Comparison of ENCODE assay signal across 12 cellular contexts in the genomic region with DNA sequence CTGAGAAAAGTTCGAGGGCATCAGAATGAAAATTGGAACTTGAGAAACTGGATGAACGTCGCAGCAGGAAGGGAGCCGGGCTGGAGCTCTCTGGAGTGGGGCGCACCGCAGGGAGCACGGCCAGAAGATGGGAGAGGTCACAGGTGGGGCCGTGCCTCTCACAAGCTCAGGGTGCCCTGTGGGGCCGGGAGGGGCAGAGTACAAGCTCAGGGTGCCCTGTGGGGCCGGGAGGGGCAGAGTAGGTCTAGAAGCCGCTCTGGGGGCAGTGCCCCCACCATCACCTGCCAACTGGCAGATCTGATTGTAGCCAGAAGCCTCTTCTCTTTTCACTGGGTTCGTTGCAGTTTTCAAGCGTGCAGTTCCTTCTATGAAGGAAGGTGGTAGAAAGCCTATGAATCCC.
DNase-seq lines count a peak whose midpoint lies in the region; ATAC-seq and TF ChIP-seq lines count a peak whose summit lies in the region.
"Had no signal": no experiment of that assay in that cellular context is flagged by ENCODE, and none has a peak within 500 bp of the region (broad histone marks: within the 10 kb centered on the region; RNA-seq: fewer than 3 reads in every experiment).

No MANE protein-coding gene starts in this region.

- H3K4me1 ChIP-seq in OCI-LY3 (ENCODE audit: low read length): peaks cover 51% of the 10 kb centered on the region

- DNase-seq in activated T-cell treated with anti-CD3 and anti-CD28 coated beads, Interleukin-2, amount 50 U/mL, for 24 hours: no peak
- no peak for DNase-seq in activated T-cell treated with anti-CD3 and anti-CD28 coated beads, Interleukin-2, amount 50 U/mL, for 48 hours
- DNase-seq in coronary artery (ENCODE audit: low spot score): no peak
- no peak for DNase-seq in stimulated activated naive B cell treated with anti-CD40 and anti-IgM and Interleukin-4, amounts not matched to agents 10 μg/mL and 1 μg/mL and 100 μg/mL, for 72 hours
- no peak for DNase-seq in NCI-H1417 (lab: John Stamatoyannopoulos, UW)
- DNase-seq in left colon: no peak
- DNase-seq: mucosa of descending colon, NCI-H187 had no signal

- no peak for ATAC-seq in stimulated activated naive B cell treated with anti-CD40 and anti-IgM and Interleukin-4, amounts not matched to agents 10 μg/mL and 1 μg/mL and 100 μg/mL, for 72 hours (replicated peaks)
- ATAC-seq in GM19452 (IDR thresholded peaks at IDR 0.05; ENCODE audit: unreplicated experiment) (no peak), left colon (no peak)
- ATAC-seq: mucosa of descending colon had no signal

- H3K4me1 Mint-ChIP-seq in activated T-cell treated with anti-CD3 and anti-CD28 coated beads, Interleukin-2, amount 50 U/mL, for 24 hours (ENCODE audit: low read depth): peaks cover 94% of the 10 kb centered on the region
- peaks cover 72 to 95% of the 10 kb centered on the region in 2 donors for H3K4me1 Mint-ChIP-seq in stimulated activated naive B cell treated with anti-CD40 and anti-IgM and Interleukin-4, amounts not matched to agents 10 μg/mL and 1 μg/mL and 100 μg/mL, for 72 hours

- H3K27ac ChIP-seq in OCI-LY3 (ENCODE audit: low read length) (no peak overlapping the region), coronary artery (peak overlapping the region; percentile 70 to 83)

- H3K36me3 ChIP-seq in OCI-LY3 (replicated peaks; ENCODE audit: low read depth, low read length): no peaks in the 10 kb centered on the region
- H3K36me3 ChIP-seq: esophagus muscularis mucosa, upper lobe of left lung had no signal

- peaks cover 61% of the 10 kb centered on the region for H3K27me3 ChIP-seq in OCI-LY3 (ENCODE audit: low read depth, low read length)
- H3K27me3 ChIP-seq: esophagus muscularis mucosa, upper lobe of left lung had no signal

- peak overlapping the region; percentile 89 for H3K27ac Mint-ChIP-seq in activated T-cell treated with anti-CD3 and anti-CD28 coated beads, Interleukin-2, amount 50 U/mL, for 24 hours
- peak overlapping the region; percentile 97 for H3K27ac Mint-ChIP-seq in stimulated activated naive B cell treated with anti-CD40 and anti-IgM and Interleukin-4, amounts not matched to agents 10 μg/mL and 1 μg/mL and 100 μg/mL, for 72 hours

- H3K4me3 Mint-ChIP-seq in activated T-cell treated with anti-CD3 and anti-CD28 coated beads, Interleukin-2, amount 50 U/mL, for 24 hours: peak overlapping the region; percentile 50
- peak overlapping the region; percentile 63 to 66 for H3K4me3 Mint-ChIP-seq in stimulated activated naive B cell treated with anti-CD40 and anti-IgM and Interleukin-4, amounts not matched to agents 10 μg/mL and 1 μg/mL and 100 μg/mL, for 72 hours

- no peak overlapping the region for H3K9ac ChIP-seq in OCI-LY3 (ENCODE audit: low read length)

- no peaks in the 10 kb centered on the region for H3K36me3 Mint-ChIP-seq in activated T-cell treated with anti-CD3 and anti-CD28 coated beads, Interleukin-2, amount 50 U/mL, for 24 hours (ENCODE audit: low read depth)
- H3K36me3 Mint-ChIP-seq in stimulated activated naive B cell treated with anti-CD40 and anti-IgM and Interleukin-4, amounts not matched to agents 10 μg/mL and 1 μg/mL and 100 μg/mL, for 72 hours: peaks cover 3 to 4% of the 10 kb centered on the region in 2 donors

- H3K27me3 Mint-ChIP-seq in activated T-cell treated with anti-CD3 and anti-CD28 coated beads, Interleukin-2, amount 50 U/mL, for 24 hours: no peaks in the 10 kb centered on the region
- no peaks in the 10 kb centered on the region for H3K27me3 Mint-ChIP-seq in stimulated activated naive B cell treated with anti-CD40 and anti-IgM and Interleukin-4, amounts not matched to agents 10 μg/mL and 1 μg/mL and 100 μg/mL, for 72 hours

- H4K20me1 ChIP-seq in OCI-LY3 (ENCODE audit: insufficient read depth, low read length): peaks cover 3% of the 10 kb centered on the region; the same call in 1 of the 2 replicates

- TF ChIP-seq CTCF in OCI-LY3 (IDR thresholded peaks at IDR 0.05; ENCODE audit: low read depth, low read length): no peak
- no peak for TF ChIP-seq CTCF in coronary artery (IDR thresholded peaks at IDR 0.05)

- intact Hi-C loops in left colon (cut with DNase I, micrococcal nuclease): loop anchor here in 1 of 2 donors (10.0 kb wide), 1 partner anchor 303 kb away; no protein-coding TSS in a partner anchor

- no peaks in the 10 kb centered on the region for H3K79me2 ChIP-seq in OCI-LY3 (ENCODE audit: low read length)

- no peaks in the 10 kb centered on the region for H3K9me3 Mint-ChIP-seq in activated T-cell treated with anti-CD3 and anti-CD28 coated beads, Interleukin-2, amount 50 U/mL, for 24 hours
- peaks cover 1 to 3% of the 10 kb centered on the region in 2 donors for H3K9me3 Mint-ChIP-seq in stimulated activated naive B cell treated with anti-CD40 and anti-IgM and Interleukin-4, amounts not matched to agents 10 μg/mL and 1 μg/mL and 100 μg/mL, for 72 hours

- H3K4me2 ChIP-seq in OCI-LY3 (ENCODE audit: low read length): peak overlapping the region; percentile 83

- H3K9me3 ChIP-seq in OCI-LY3 (ENCODE audit: insufficient read depth, low read length): no peaks in the 10 kb centered on the region
- H3K9me3 ChIP-seq: esophagus muscularis mucosa, mucosa of descending colon, upper lobe of left lung had no signal

- H3K4me3 ChIP-seq in OCI-LY3 (ENCODE audit: low read length) (peak overlapping the region; percentile 65), coronary artery (no peak overlapping the region)
- H3K4me3 ChIP-seq: esophagus muscularis mucosa, mucosa of descending colon, upper lobe of left lung had no signal

- no peak overlapping the region for H2AFZ ChIP-seq in OCI-LY3 (ENCODE audit: low read depth, low read length)
